In the genomic region with DNA sequence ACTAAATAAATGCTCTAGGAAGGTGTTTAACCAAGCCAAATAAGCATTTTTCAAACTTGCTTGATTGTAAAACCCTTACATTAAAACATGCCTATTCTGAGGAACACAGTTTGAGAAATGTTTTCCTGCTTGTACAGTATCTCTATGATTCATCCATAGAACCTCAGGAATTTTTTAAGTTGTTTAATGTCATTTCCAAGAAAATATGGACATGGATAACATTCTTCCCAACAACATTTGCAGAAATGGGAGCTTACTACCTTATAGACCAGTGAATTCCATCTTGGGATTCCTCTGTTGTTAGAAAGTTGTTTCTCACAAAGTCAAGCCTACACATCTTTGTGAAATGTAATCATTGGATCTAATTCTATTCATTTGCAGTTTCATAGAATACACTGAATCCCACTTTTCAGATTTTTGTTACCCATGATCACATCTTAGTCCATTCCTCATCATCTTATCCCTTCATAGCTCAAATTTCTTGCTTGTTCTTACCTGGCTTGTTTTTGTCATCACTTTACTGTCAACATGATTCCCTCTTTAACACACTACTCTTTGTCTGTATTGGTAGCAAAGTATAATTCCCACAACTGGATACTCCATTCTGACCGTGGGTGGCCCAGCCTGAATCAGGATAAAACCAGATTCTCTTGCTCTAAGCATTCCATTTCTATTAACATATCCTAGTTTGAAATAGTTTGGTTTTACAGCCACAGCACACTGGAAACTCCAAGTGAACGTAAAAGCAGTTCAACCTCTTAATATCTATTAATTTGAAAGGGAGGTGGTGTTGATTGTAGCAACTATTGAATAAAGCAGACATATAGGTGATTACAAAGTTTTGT, we compare ENCODE assay signal across 23 cellular contexts. TPM values are rescaled to one million over a fixed set of nuclear protein-coding genes. Genes with fewer than 3 reads are reported as not detected.
"Had no signal": no experiment of that assay in that cellular context is flagged by ENCODE, and none has a peak within 500 bp of the region (broad histone marks: within the 10 kb centered on the region; RNA-seq: fewer than 3 reads in every experiment).

No MANE protein-coding gene starts in this region.

- ATAC-seq: activated CD4-positive, CD25-positive, alpha-beta regulatory T cell treated with anti-CD3 and anti-CD28 coated beads, Interleukin-2, amount 50 U/mL, for 24 hours; activated CD8-positive, alpha-beta T cell treated with anti-CD3 and anti-CD28 coated beads, Interleukin-2, amount 10 ng/mL, durations not matched to agents 7 days and 5 days; left lobe of liver; naive thymus-derived CD4-positive, alpha-beta T cell; pancreas; right lobe of liver; stimulated activated effector memory CD8-positive, alpha-beta T cell treated with anti-CD3 and anti-CD28 coated beads, Interleukin-12 subunit alpha, Interleukin-12 subunit beta, amount 100 ng/mL, for 72 hours had no signal

- H3K4me2 ChIP-seq: neural progenitor cell had no signal

- FAIRE-seq: endothelial cell of umbilical vein, islet of Langerhans, pancreas had no signal

- H3K36me3 ChIP-seq: breast epithelium, esophagus squamous epithelium, neural progenitor cell, pancreas, right lobe of liver, stomach had no signal

- H2AFZ ChIP-seq: neural progenitor cell had no signal

- H3K4me3 ChIP-seq: breast epithelium, esophagus squamous epithelium, lung, neural progenitor cell, pancreas, right lobe of liver, stomach had no signal

- H3K9ac ChIP-seq: neural progenitor cell had no signal

- H3K9me3 ChIP-seq: breast epithelium, esophagus squamous epithelium, pancreas, right lobe of liver, stomach had no signal

- DNase-seq: activated CD4-positive, alpha-beta T cell treated with anti-CD3 and anti-CD28 coated beads, Interleukin-2, amount 10 ng/mL, durations not matched to agents 7 days and 5 days; activated CD8-positive, alpha-beta T cell treated with anti-CD3 and anti-CD28 coated beads, Interleukin-2, amount 10 ng/mL, durations not matched to agents 7 days and 5 days; activated naive CD4-positive, alpha-beta T cell treated with Interleukin-2 at 50 U/mL for 16 hours; activated naive CD8-positive, alpha-beta T cell treated with anti-CD3 and anti-CD28 coated beads, Interleukin-2, amount 10 ng/mL, durations not matched to agents 7 days and 5 days; activated T-cell treated with anti-CD3 and anti-CD28 coated beads, Interleukin-2, amount 50 U/mL, for 24 hours; cerebellar nuclear complex; effector memory CD4-positive, alpha-beta T cell; esophagus squamous epithelium; naive thymus-derived CD4-positive, alpha-beta T cell; pancreas; right lobe of liver; stimulated activated CD4-positive, alpha-beta T cell treated with anti-CD3 and anti-CD28 coated beads, Interleukin-4, amount 100 ng/mL, for 24 hours; stomach had no signal

- H3K27me3 ChIP-seq: breast epithelium, esophagus squamous epithelium, neural progenitor cell, pancreas, right lobe of liver, stomach had no signal

- H3K4me1 ChIP-seq: breast epithelium, neural progenitor cell, right lobe of liver, stomach had no signal

- H3K27ac ChIP-seq: breast epithelium, esophagus squamous epithelium, neural progenitor cell, pancreas, right lobe of liver, stomach had no signal

RNA-seq across cellular contexts. Expression of gene PAPPA, which starts 49.4 kb away (rescaled TPM):
- total RNA-seq: activated CD4-positive, alpha-beta T cell treated with anti-CD3 and anti-CD28 coated beads, Interleukin-2, amount 10 ng/mL, durations not matched to agents 7 days and 5 days; activated CD8-positive, alpha-beta T cell treated with anti-CD3 and anti-CD28 coated beads, Interleukin-2, amount 10 ng/mL, durations not matched to agents 7 days and 5 days; activated naive CD8-positive, alpha-beta T cell treated with anti-CD3 and anti-CD28 coated beads, Interleukin-2, amount 10 ng/mL, durations not matched to agents 7 days and 5 days; activated T-helper 2 cell treated with anti-CD3 and anti-CD28 coated beads, Interferon-gamma antibody, Interleukin-2, Interleukin-4, amounts not matched to agents 10 μg/mL and 5 μg/mL and 100 μg/mL, durations not matched to agents 14 hours and 24 hours and 36 hours; T-helper 1 cell treated with Interleukin-12 subunit alpha and Interleukin-12 subunit beta and Interleukin-4 antibody, amounts not matched to agents 30 ng/mL and 1 ng/mL, for 36 hours had no signal
